Comparison of ENCODE assay signal across 16 cellular contexts in genomic region chr9:133821606-133822438, GRCh38.
DNase-seq lines count a peak whose midpoint lies in the region; ATAC-seq and TF ChIP-seq lines count a peak whose summit lies in the region.
"Had no signal": no experiment of that assay in that cellular context is flagged by ENCODE, and none has a peak within 500 bp of the region (broad histone marks: within the 10 kb centered on the region; RNA-seq: fewer than 3 reads in every experiment).

No MANE protein-coding gene starts in this region.

- H2AK5ac ChIP-seq in H9 (ENCODE audit: insufficient read length, low read length): no peak overlapping the region

- H3K36me3 ChIP-seq in Peyer's patch: peaks cover 0 to 4% (median 0%) of the 10 kb centered on the region in 3 donors
- H3K36me3 ChIP-seq: prostate gland had no signal

- H3K4me1 ChIP-seq in H9 (ENCODE audit: insufficient read depth, low read length) (peaks cover 7% of the 10 kb centered on the region; the same call in 1 of the 2 replicates), Peyer's patch (peaks cover 0 to 8% (median 0%) of the 10 kb centered on the region in 4 donors)
- H3K4me1 ChIP-seq: prostate gland had no signal

- peaks cover 0 to 24% (median 11%) of the 10 kb centered on the region in 3 experiments; a peak in 5 of 7 replicates for H3K36me3 Mint-ChIP-seq in H9 (ENCODE audit: insufficient read depth in 1 of 3, low read depth in 3 of 3)
- peaks cover 7% of the 10 kb centered on the region for H3K36me3 Mint-ChIP-seq in memory B cell

- no peak overlapping the region for H2BK12ac ChIP-seq in H9 (ENCODE audit: insufficient read length, low read depth, low read length)

- no peak overlapping the region for H3K14ac ChIP-seq in H9 (ENCODE audit: insufficient read depth, low read length)

- H3K79me1 ChIP-seq in H9 (ENCODE audit: insufficient read depth, low read depth, low read length, poor library complexity, severe bottlenecking): no peaks in the 10 kb centered on the region

- H3K4ac ChIP-seq in H9 (ENCODE audit: low read depth, low read length): no peak overlapping the region

- WGBS in H9 (ENCODE audit: extremely low coverage, insufficient read length, low lambda C conversion rate): no CpG with 5 or more reads among the region's 27 CpGs

- no peak overlapping the region for H3K9ac ChIP-seq in H9 (ENCODE audit: extremely low read depth, insufficient read length, low read length)
- H3K9ac ChIP-seq: SK-N-SH had no signal

- H3K23ac ChIP-seq in H9 (ENCODE audit: insufficient read length, low read depth, low read length): no peak overlapping the region

- peak overlapping the region; percentile 24 to 64 (median 56); a peak in 5 of 7 replicates for H3K27ac Mint-ChIP-seq in H9
- peak overlapping the region; percentile 100 for H3K27ac Mint-ChIP-seq in memory B cell

- no peak overlapping the region for H3K4me2 ChIP-seq in H9 (ENCODE audit: insufficient read depth, insufficient read length, low read length)
- H3K4me2 ChIP-seq: SK-N-SH had no signal

- no peak overlapping the region for H2BK15ac ChIP-seq in H9 (ENCODE audit: low read depth, low read length)

- peaks cover 45 to 53% of the 10 kb centered on the region in 2 experiments for H3K4me1 Mint-ChIP-seq in H9
- H3K4me1 Mint-ChIP-seq in memory B cell: peaks cover 57% of the 10 kb centered on the region

- no peaks in the 10 kb centered on the region for H4K20me1 ChIP-seq in H9 (ENCODE audit: control insufficient read depth, insufficient read depth, insufficient read length)

- H2BK120ac ChIP-seq in H9 (ENCODE audit: low read depth, low read length, poor library complexity, severe bottlenecking): no peak overlapping the region

- H3T11ph ChIP-seq in H9 (ENCODE audit: low read length): no peak overlapping the region

- H3K4me3 ChIP-seq in GM12865 (ENCODE audit: low read depth, low read length): no peak overlapping the region
- no peak overlapping the region for H3K4me3 ChIP-seq in Peyer's patch
- H3K4me3 ChIP-seq: prostate gland had no signal

- H3K23me2 ChIP-seq in H9 (ENCODE audit: insufficient read length, low read depth, low read length, poor library complexity, severe bottlenecking): no peaks in the 10 kb centered on the region

- H2AFZ ChIP-seq in H9 (ENCODE audit: low read length): no peak overlapping the region

- H3K9me3 ChIP-seq in H9 (ENCODE audit: control insufficient read depth, low read depth, low read length) (no peaks in the 10 kb centered on the region), Peyer's patch (no peaks in the 10 kb centered on the region)
- H3K9me3 ChIP-seq: prostate gland, SK-N-SH had no signal

- H3K4me3 Mint-ChIP-seq in H9 (peak overlapping the region in 1 of 2 experiments; percentile 25; a peak in 1 of 5 replicates), memory B cell (peak overlapping the region; percentile 80)

- H3K9me3 Mint-ChIP-seq in H9 (no peaks in the 10 kb centered on the region), memory B cell (no peaks in the 10 kb centered on the region)

- H3K79me2 ChIP-seq in H9 (ENCODE audit: insufficient read depth, low read length): no peaks in the 10 kb centered on the region; the same call in 1 of the 2 replicates

- peak; percentile 62 for ATAC-seq in memory B cell (ENCODE audit: low read depth)
- ATAC-seq: left lobe of liver had no signal

- no peak overlapping the region for H4K8ac ChIP-seq in H9 (replicated peaks; ENCODE audit: insufficient read length, low read depth, low read length)

- H3K27me3 Mint-ChIP-seq in H9 (ENCODE audit: low read depth) (no peaks in the 10 kb centered on the region), memory B cell (no peaks in the 10 kb centered on the region)

- TF ChIP-seq CTCF in GM12865 (IDR thresholded peaks at IDR 0.05; ENCODE audit: insufficient read depth, low read depth, low read length, missing control alignments) (no peak), H9 (conservative IDR thresholded peaks at IDR 0.05) (no peak), Peyer's patch (IDR thresholded peaks at IDR 0.05) (no peak)

- H3K27me3 ChIP-seq in H9 (ENCODE audit: insufficient read depth, low read length): no peaks in the 10 kb centered on the region
- H3K27me3 ChIP-seq in Peyer's patch: no peaks in the 10 kb centered on the region

- H3K27ac ChIP-seq in H9 (ENCODE audit: insufficient read length, low read depth, low read length) (no peak overlapping the region), Peyer's patch (peak overlapping the region in 1 of 4 donors; percentile 67)
- H3K27ac ChIP-seq: prostate gland had no signal

- no peak overlapping the region for H4K91ac ChIP-seq in H9 (ENCODE audit: insufficient read length, low read depth, low read length)

- no peak for TF ChIP-seq POLR2A in Peyer's patch (IDR thresholded peaks at IDR 0.05)

- no peak overlapping the region for H2BK5ac ChIP-seq in H9 (ENCODE audit: insufficient read length, low read length)

- DNase-seq in GM12865 (ENCODE audit: low read depth): peak; percentile 58
- no peak for DNase-seq in H9
- DNase-seq in Peyer's patch: peak in 2 of 3 donors; percentile 62
- DNase-seq in memory B cell (ENCODE audit: low spot score in 2 of 2): peak in 1 of 2 donors; percentile 81
- DNase-seq in NCI-H2196 treated with DMSO at 0.1 percent for 48 hours (lab: John Stamatoyannopoulos, UW; ENCODE audit: unreplicated experiment): no peak
- no peak for DNase-seq in middle frontal gyrus (ENCODE audit: extremely low spot score, low spot score)
- no peak for DNase-seq in KG1 (lab: John Stamatoyannopoulos, UW)
- no peak for DNase-seq in D341Med (ENCODE audit: low spot score)
- DNase-seq: activated CD4-positive, alpha-beta T cell treated with anti-CD3 and anti-CD28 coated beads for 48 hours; activated naive CD4-positive, alpha-beta T cell treated with anti-CD3 and anti-CD28 coated beads, Interleukin-2, amount 50 U/mL, for 16 hours; AML-193; dermis blood vessel endothelial cell; NCI-H510A treated with DMSO at 0.1 percent for 48 hours; SK-N-SH had no signal

- no peak overlapping the region for H4K5ac ChIP-seq in H9 (ENCODE audit: insufficient read length, low read depth, low read length)

- H3K56ac ChIP-seq in H9 (ENCODE audit: insufficient read length, low read depth, low read length): no peak overlapping the region

- no peak overlapping the region for H3K18ac ChIP-seq in H9 (ENCODE audit: insufficient read length, low read depth, low read length)

- no peak overlapping the region for H2BK20ac ChIP-seq in H9 (ENCODE audit: low read depth, low read length, poor library complexity, severe bottlenecking)

Comparison
In these comparisons a context has a peak if more than half of its experiments do, and no peak if none do; other contexts are left out.
1. DNase-seq: peak in GM12865 (single experiment) and Peyer's patch (2 of 3); none in H9 (single experiment), NCI-H2196 treated with DMSO at 0.1 percent for 48 hours (single experiment), middle frontal gyrus (single experiment), KG1 (single experiment) and D341Med (single experiment).